In the genomic region with DNA sequence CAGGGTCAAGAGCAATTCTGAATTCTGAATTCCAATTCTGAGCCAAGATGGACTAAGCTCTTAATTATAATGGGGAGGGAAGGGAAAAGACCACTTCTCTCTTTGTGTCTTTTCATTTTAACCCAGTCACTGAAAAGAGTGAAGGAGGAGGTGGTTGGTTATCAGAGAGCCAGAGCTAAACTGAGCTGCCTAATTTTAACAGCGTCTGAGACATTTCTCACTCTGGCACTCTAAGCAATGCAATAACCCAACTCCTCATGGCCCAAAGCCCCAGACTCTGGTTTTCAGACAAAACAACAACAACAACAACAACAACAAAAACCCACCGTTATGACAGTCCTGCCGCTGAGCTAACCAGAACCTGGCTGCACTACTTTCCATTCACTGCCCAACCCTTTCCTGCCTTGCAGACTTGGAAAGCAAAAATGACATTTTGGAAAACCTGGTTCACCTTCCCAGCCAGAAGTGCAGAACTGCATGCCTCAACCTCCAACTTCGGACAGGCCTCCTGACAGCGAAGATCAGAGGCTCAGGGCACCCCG, we compare ENCODE assay signal across 8 cellular contexts. TPM values are rescaled to one million over a fixed set of nuclear protein-coding genes. Genes with fewer than 3 reads are reported as not detected.
DNase-seq lines count a peak whose midpoint lies in the region; ATAC-seq, FAIRE-seq and TF ChIP-seq lines count a peak whose summit lies in the region.

No MANE protein-coding gene starts in this region.

- H3K36me3 ChIP-seq in GM12878 (ENCODE audit: control insufficient read depth in 2 of 2, insufficient read depth in 2 of 2, low read length in 1 of 2): peaks cover 0 to 4% of the 10 kb centered on the region in 2 experiments; a peak in 2 of 4 replicates
- H3K36me3 ChIP-seq in right lobe of liver: no peaks in the 10 kb centered on the region
- H3K36me3 ChIP-seq in PC-9 (ENCODE audit: low read depth): no peaks in the 10 kb centered on the region

- ATAC-seq in GM12878 (peak; percentile 42), right lobe of liver (peak in 1 of 4 donors; percentile 7)

- SMC1A ChIA-PET in GM12878 (lab: Charles Lee; ENCODE audit: uncharacterized antibody, unreplicated experiment): interaction anchor here (0.9 to 3.8 kb wide), 7 partner anchors 18 to 155 kb away, joined by 3 to 20 read pairs (median 3); no protein-coding TSS in a partner anchor

- H3K36me3 Mint-ChIP-seq in activated CD4-positive, alpha-beta T cell treated with anti-CD3 and anti-CD28 coated beads, Interleukin-2, amount 10 ng/mL, durations not matched to agents 7 days and 5 days (ENCODE audit: low read depth): no peaks in the 10 kb centered on the region
- peaks cover 3% of the 10 kb centered on the region for H3K36me3 Mint-ChIP-seq in type B pancreatic cell

- CTCF ChIA-PET in activated CD4-positive, alpha-beta T cell treated with anti-CD3 and anti-CD28 coated beads, Interleukin-2, amount 10 ng/mL, durations not matched to agents 7 days and 5 days (lab: Charles Lee): interaction anchor here (1.3 kb wide), 1 partner anchor 36 kb away, joined by 5 read pairs; no protein-coding TSS in a partner anchor
- CTCF ChIA-PET in GM12878 (lab: Yijun Ruan, JAX): interaction anchor here (0.6 to 2.1 kb wide), 5 partner anchors 9 to 138 kb away, joined by 3 to 8 read pairs (median 5); no protein-coding TSS in a partner anchor
- CTCF ChIA-PET in PC-9 (lab: Charles Lee): no interaction called here

- H3K27me3 ChIP-seq in GM12878 (replicated peaks in 1 of 2; ENCODE audit: control insufficient read depth in 2 of 2, insufficient read depth in 2 of 2, low read length in 1 of 2) (no peaks in the 10 kb centered on the region), right lobe of liver (no peaks in the 10 kb centered on the region), PC-9 (ENCODE audit: insufficient read depth, low read depth) (peaks cover 84% of the 10 kb centered on the region)

- intact Hi-C loops in GM12878 (cut with micrococcal nuclease; ENCODE audit: unreplicated experiment): loop anchor here (2.0 kb wide), 2 partner anchors 22 to 146 kb away; partner anchors contain the start of gene PDCL3
- intact Hi-C loops in right lobe of liver (cut with DNase I): no loop called here
- intact Hi-C loops in PC-9 (cut with micrococcal nuclease; ENCODE audit: unreplicated experiment): no loop called here

- in situ Hi-C loops in GM12878 (cut with MboI): no loop called here

- no peak for DNase-seq in activated CD4-positive, alpha-beta T cell treated with anti-CD3 and anti-CD28 coated beads, Interleukin-2, amount 10 ng/mL, durations not matched to agents 7 days and 5 days
- DNase-seq in activated CD4-positive, alpha-beta T cell treated with anti-CD3 and anti-CD28 coated beads for 1 hour: no peak
- DNase-seq in GM12878 (ENCODE audit: low read depth, low spot score) (no peak), right lobe of liver (no peak), type B pancreatic cell (ENCODE audit: extremely low spot score, unreplicated experiment) (no peak), DMS 273 treated with DMSO at 0.1 percent for 48 hours (lab: John Stamatoyannopoulos, UW) (no peak), PC-9 (no peak)
- no peak for DNase-seq in activated CD4-positive, alpha-beta T cell treated with anti-CD3 and anti-CD28 coated beads, Interleukin-2, amount 50 U/mL, for 4 hours

- H3K4me3 Mint-ChIP-seq in activated CD4-positive, alpha-beta T cell treated with anti-CD3 and anti-CD28 coated beads, Interleukin-2, amount 10 ng/mL, durations not matched to agents 7 days and 5 days: peak overlapping the region; percentile 73
- H3K4me3 Mint-ChIP-seq in type B pancreatic cell: peak overlapping the region; percentile 94

- TF ChIP-seq POLR2A in GM12878 (IDR thresholded peaks at IDR 0.05; ENCODE audit: low read depth, low read length) (no peak), right lobe of liver (IDR thresholded peaks at IDR 0.05) (no peak)

- H3K4me1 ChIP-seq in GM12878 (ENCODE audit: control insufficient read depth, insufficient read depth, low read length) (peaks cover 3% of the 10 kb centered on the region; the same call in 1 of the 2 replicates), right lobe of liver (no peaks in the 10 kb centered on the region), PC-9 (replicated peaks; ENCODE audit: insufficient read depth) (no peaks in the 10 kb centered on the region)

- H3K27ac Mint-ChIP-seq in activated CD4-positive, alpha-beta T cell treated with anti-CD3 and anti-CD28 coated beads, Interleukin-2, amount 10 ng/mL, durations not matched to agents 7 days and 5 days: no peak overlapping the region
- H3K27ac Mint-ChIP-seq in type B pancreatic cell: peak overlapping the region; percentile 69

- TF ChIP-seq RAD21 in GM12878 (IDR thresholded peaks at IDR 0.05; ENCODE audit: insufficient read depth, low read depth, low read length): no peak

- peaks cover 5% of the 10 kb centered on the region for H3K27me3 Mint-ChIP-seq in activated CD4-positive, alpha-beta T cell treated with anti-CD3 and anti-CD28 coated beads, Interleukin-2, amount 10 ng/mL, durations not matched to agents 7 days and 5 days
- H3K27me3 Mint-ChIP-seq in type B pancreatic cell: no peaks in the 10 kb centered on the region

- BruUV-seq in GM12878 (replicated peaks; lab: Mats Ljungman, UMichigan) (TSS peak; percentile 51), PC-9 (replicated peaks; lab: Mats Ljungman, UMichigan) (no TSS peak)

- WGBS in GM12878 (ENCODE audit: insufficient coverage, insufficient replicate concordance, low lambda C conversion rate, missing lambda C conversion rate): 7% methylated on average over 6 of the region's 6 CpGs
- 8% methylated on average over 5 of the region's 6 CpGs for WGBS in right lobe of liver (ENCODE audit: insufficient coverage, low coverage, low lambda C conversion rate, missing lambda C conversion rate)

- H3K9me2 ChIP-seq in PC-9 (ENCODE audit: insufficient read depth): no peaks in the 10 kb centered on the region

- TF ChIP-seq CTCF in GM12878 (IDR thresholded peaks at IDR 0.05 in 2 of 3, conservative IDR thresholded peaks at IDR 0.05 in 1 of 3; ENCODE audit: control insufficient read depth in 2 of 3, extremely low read depth in 1 of 3, insufficient read depth in 1 of 3, low read depth in 3 of 3, low read length in 3 of 3) (no peak), right lobe of liver (IDR thresholded peaks at IDR 0.05) (no peak), type B pancreatic cell (conservative IDR thresholded peaks at IDR 0.05) (no peak), PC-9 (conservative IDR thresholded peaks at IDR 0.05) (no peak)

- H3K9ac ChIP-seq in GM12878 (ENCODE audit: control insufficient read depth, insufficient read depth, low read length): peak overlapping the region; percentile 76

- RAD21 ChIA-PET in GM12878 (lab: Charles Lee; ENCODE audit: unreplicated experiment): interaction anchor here (1.1 to 3.4 kb wide), 3 partner anchors 21 to 154 kb away, joined by 3 to 40 read pairs (median 5); no protein-coding TSS in a partner anchor

- FAIRE-seq in GM12878 (lab: Jason Lieb, UNC): no peak

- H3K4me3 ChIP-seq in GM12878: peak overlapping the region; percentile 96
- H3K4me3 ChIP-seq in right lobe of liver: peak overlapping the region; percentile 49 to 64 (median 56)
- H3K4me3 ChIP-seq in PC-9: no peak overlapping the region

- POLR2A ChIA-PET in activated CD4-positive, alpha-beta T cell treated with anti-CD3 and anti-CD28 coated beads, Interleukin-2, amount 10 ng/mL, durations not matched to agents 7 days and 5 days (lab: Charles Lee): no interaction called here
- POLR2A ChIA-PET in GM12878 (lab: Charles Lee) (interaction anchor here (0.6 to 3.5 kb wide), 5 partner anchors 21 to 147 kb away, joined by 3 to 22 read pairs (median 5); no protein-coding TSS in a partner anchor), PC-9 (lab: Charles Lee; ENCODE audit: unreplicated experiment) (no interaction called here)

- no peak for TF ChIP-seq EP300 in GM12878 (IDR thresholded peaks at IDR 0.05; ENCODE audit: borderline replicate concordance in 1 of 2, control insufficient read depth in 1 of 2, low read depth in 2 of 2, low read length in 2 of 2)

- H3K9me3 ChIP-seq in GM12878 (replicated peaks; ENCODE audit: control insufficient read depth, insufficient read depth, low read length): no peaks in the 10 kb centered on the region; the same call in 2 of the 3 replicates
- H3K9me3 ChIP-seq in right lobe of liver: no peaks in the 10 kb centered on the region
- H3K9me3 ChIP-seq in PC-9 (ENCODE audit: insufficient read depth, low read depth): no peaks in the 10 kb centered on the region

- no peaks in the 10 kb centered on the region for H3K9me3 Mint-ChIP-seq in activated CD4-positive, alpha-beta T cell treated with anti-CD3 and anti-CD28 coated beads, Interleukin-2, amount 10 ng/mL, durations not matched to agents 7 days and 5 days
- H3K9me3 Mint-ChIP-seq in type B pancreatic cell: no peaks in the 10 kb centered on the region

- H2AFZ ChIP-seq in GM12878 (ENCODE audit: control insufficient read depth, low read depth, low read length) (peak overlapping the region; percentile 89), PC-9 (no peak overlapping the region)

- H3K79me2 ChIP-seq in GM12878 (ENCODE audit: control insufficient read depth, insufficient read depth, low read length) (peaks cover 19% of the 10 kb centered on the region), PC-9 (ENCODE audit: low read depth) (no peaks in the 10 kb centered on the region)

- no peaks in the 10 kb centered on the region for H4K20me1 ChIP-seq in GM12878 (ENCODE audit: control insufficient read depth, insufficient read depth)
- H4K20me1 ChIP-seq in PC-9 (ENCODE audit: insufficient read depth): no peaks in the 10 kb centered on the region

- H3F3A ChIP-seq in PC-9 (ENCODE audit: insufficient read depth, low read depth): no peaks in the 10 kb centered on the region

- peak overlapping the region; percentile 47; the same call in 1 of the 2 replicates for H3K27ac ChIP-seq in GM12878 (ENCODE audit: control insufficient read depth, insufficient read depth)
- H3K27ac ChIP-seq in right lobe of liver: no peak overlapping the region
- H3K27ac ChIP-seq in PC-9: no peak overlapping the region

- peaks cover 19% of the 10 kb centered on the region for H3K4me1 Mint-ChIP-seq in activated CD4-positive, alpha-beta T cell treated with anti-CD3 and anti-CD28 coated beads, Interleukin-2, amount 10 ng/mL, durations not matched to agents 7 days and 5 days
- H3K4me1 Mint-ChIP-seq in type B pancreatic cell (ENCODE audit: unreplicated experiment): peaks cover 24% of the 10 kb centered on the region

- H3K4me2 ChIP-seq in GM12878 (ENCODE audit: control insufficient read depth, insufficient read depth) (peak overlapping the region; percentile 88), PC-9 (no peak overlapping the region)

RNA-seq across cellular contexts. Expression of gene CHST10, which starts 1.0 kb away (rescaled TPM):
- 1 to 10 TPM; 2.6 to 3.1 TPM for total RNA-seq in activated CD4-positive, alpha-beta T cell treated with anti-CD3 and anti-CD28 coated beads, Interleukin-2, amount 10 ng/mL, durations not matched to agents 7 days and 5 days
- total RNA-seq in GM12878 (2013; cell fraction: nucleolus; rRNA removed): 35.4 and 42.7 TPM in 2 replicates
- total RNA-seq in GM12878 (2014; rRNA removed) (17.4 and 19.6 TPM in 2 replicates), GM12878 (2014; rRNA removed; fragmentation: Illumina TruSeq; extraction: Trizol) (14.3 and 15.7 TPM in 2 replicates), GM12878 (2021) (15.7 and 17.8 TPM in 2 replicates), right lobe of liver (under 1 TPM; 0.19 to 0.88 (median 0.50) TPM), type B pancreatic cell (ENCODE audit: low replicate concordance) (7.2 and 26.9 TPM in 2 replicates), PC-9 (2021) (not detected in 2 replicates)
- polyA plus RNA-seq in GM12878 (2011; ENCODE audit: low read depth): 8.2 TPM
- polyA plus RNA-seq in GM12878 (2011; rRNA removed) (16.8 and 19.7 TPM in 2 replicates), GM12878 (2014; fragmentation: Illumina TruSeq; extraction: Trizol) (22.5 and 26.9 TPM in 2 replicates), GM12878 (2014; fragmentation: Nextera tagmentation; extraction: Ambion mirVana) (1 to 10 TPM; 2.0 to 2.4 TPM), GM12878 (2014; rRNA removed) (17.7 and 17.9 TPM in 2 replicates), GM12878 (2016; fragmentation: Nextera tagmentation; extraction: Ambion mirVana) (10 to 100 TPM; 11.0 to 11.4 TPM)
- polyA plus RNA-seq in GM12878 (2011; cell fraction: cytosol; rRNA removed): 16.8 and 18.0 TPM in 2 replicates
- polyA plus RNA-seq in GM12878 (2011; cell fraction: nucleus; rRNA removed): 20.7 and 21.6 TPM in 2 replicates
- 8.8 and 9.1 TPM in 2 replicates for polyA plus RNA-seq in GM12878 (2012)
- polyA minus RNA-seq in GM12878 (2011; rRNA and poly(A)+ RNA removed): 21.5 and 25.5 TPM in 2 replicates
- 3.7 and 8.1 TPM in 2 replicates for polyA minus RNA-seq in GM12878 (2011; cell fraction: cytosol; rRNA and poly(A)+ RNA removed)
- polyA minus RNA-seq in GM12878 (2011; cell fraction: nucleus; rRNA and poly(A)+ RNA removed): 11.1 and 18.8 TPM in 2 replicates

RNA-seq across cellular contexts. Expression of gene NMS, which starts 53.8 kb away (rescaled TPM):
- not detected for total RNA-seq in activated CD4-positive, alpha-beta T cell treated with anti-CD3 and anti-CD28 coated beads, Interleukin-2, amount 10 ng/mL, durations not matched to agents 7 days and 5 days
- total RNA-seq in GM12878 (2013; cell fraction: nucleolus; rRNA removed): not detected in 2 replicates
- total RNA-seq in GM12878 (2014; rRNA removed) (not detected in 2 replicates), GM12878 (2014; rRNA removed; fragmentation: Illumina TruSeq; extraction: Trizol) (not detected in 2 replicates), GM12878 (2021) (not detected in 2 replicates), right lobe of liver (not detected), type B pancreatic cell (ENCODE audit: low replicate concordance) (not detected in 2 replicates), PC-9 (2021) (not detected in 2 replicates)
- not detected for polyA plus RNA-seq in GM12878 (2011; ENCODE audit: low read depth)
- polyA plus RNA-seq in GM12878 (2011; rRNA removed) (not detected in 2 replicates), GM12878 (2014; fragmentation: Illumina TruSeq; extraction: Trizol) (not detected in 2 replicates), GM12878 (2014; fragmentation: Nextera tagmentation; extraction: Ambion mirVana) (not detected), GM12878 (2014; rRNA removed) (not detected in 2 replicates), GM12878 (2016; fragmentation: Nextera tagmentation; extraction: Ambion mirVana) (not detected)
- polyA plus RNA-seq in GM12878 (2011; cell fraction: cytosol; rRNA removed): not detected in 2 replicates
- not detected in 2 replicates for polyA plus RNA-seq in GM12878 (2011; cell fraction: nucleus; rRNA removed)
- polyA plus RNA-seq in GM12878 (2012): not detected in 2 replicates
- not detected in 2 replicates for polyA minus RNA-seq in GM12878 (2011; rRNA and poly(A)+ RNA removed)
- polyA minus RNA-seq in GM12878 (2011; cell fraction: cytosol; rRNA and poly(A)+ RNA removed): not detected in 2 replicates
- not detected in 2 replicates for polyA minus RNA-seq in GM12878 (2011; cell fraction: nucleus; rRNA and poly(A)+ RNA removed)
